ENCODE assay signal across 8 cellular contexts in genomic region chr1:39269791-39270342, GRCh38.
DNase-seq lines count a peak whose midpoint lies in the region; ATAC-seq, FAIRE-seq and TF ChIP-seq lines count a peak whose summit lies in the region.

No MANE protein-coding gene starts in this region.

- peak in 1 of 2 donors; percentile 38 for TF ChIP-seq POLR2A in sigmoid colon (IDR thresholded peaks at IDR 0.05)

- H3K4me3 ChIP-seq in sigmoid colon: peak overlapping the region; percentile 2 to 48 (median 41)

- DNase-seq in activated CD4-positive, CD25-positive, alpha-beta regulatory T cell (lab: John Stamatoyannopoulos, UW): no peak
- DNase-seq in NCI-H82 (lab: John Stamatoyannopoulos, UW) (peak; percentile 96), sigmoid colon (peak; percentile 85), urothelium cell line (ENCODE audit: low spot score) (no peak)
- no peak for DNase-seq in activated CD4-positive, alpha-beta T cell treated with anti-CD3 and anti-CD28 coated beads, Interleukin-2, amount 50 U/mL, for 4 hours

- H3K27ac ChIP-seq in sigmoid colon: peak overlapping the region; percentile 81 to 88 (median 88)

- TF ChIP-seq CTCF in sigmoid colon (IDR thresholded peaks at IDR 0.05): no peak

- ATAC-seq in activated CD4-positive, CD25-positive, alpha-beta regulatory T cell treated with anti-CD3 and anti-CD28 coated beads, Interleukin-2, amount 50 U/mL, for 24 hours: peak; percentile 61 to 63
- ATAC-seq in HG02759 (IDR thresholded peaks at IDR 0.05; ENCODE audit: unreplicated experiment): peak; percentile 71
- ATAC-seq in esophagus mucosa: peak; percentile 58

- H3K9me3 ChIP-seq in sigmoid colon: no peaks in the 10 kb centered on the region

- peaks cover 0 to 86% (median 83%) of the 10 kb centered on the region in 4 donors for H3K4me1 ChIP-seq in sigmoid colon

- H3K36me3 ChIP-seq in sigmoid colon: no peaks in the 10 kb centered on the region

- no peak for FAIRE-seq in urothelium cell line (lab: Jason Lieb, UNC)

- intact Hi-C loops in sigmoid colon (cut with DNase I): loop anchor here (5.0 kb wide), 1 partner anchor 137 kb away; no protein-coding TSS in a partner anchor

- TF ChIP-seq EP300 in sigmoid colon (IDR thresholded peaks at IDR 0.05): no peak

- no peaks in the 10 kb centered on the region for H3K27me3 ChIP-seq in sigmoid colon

- WGBS in sigmoid colon, 2 donors: 57 to 87% methylated on average over 4 of the region's 4 CpGs

Comparison
In these comparisons a context has a peak if more than half of its experiments do, and no peak if none do; other contexts are left out.
1. DNase-seq: peak in NCI-H82 (single experiment) and sigmoid colon (single experiment); none in activated CD4-positive, CD25-positive, alpha-beta regulatory T cell (0 of 4), urothelium cell line (single experiment) and activated CD4-positive, alpha-beta T cell treated with anti-CD3 and anti-CD28 coated beads, Interleukin-2, amount 50 U/mL, for 4 hours (0 of 2).
2. Peak in every context shown above with its lines, with median percentiles within 50 percentile points of each other: ATAC-seq.